Comparison of ENCODE assay signal across 9 cellular contexts in the genomic region with DNA sequence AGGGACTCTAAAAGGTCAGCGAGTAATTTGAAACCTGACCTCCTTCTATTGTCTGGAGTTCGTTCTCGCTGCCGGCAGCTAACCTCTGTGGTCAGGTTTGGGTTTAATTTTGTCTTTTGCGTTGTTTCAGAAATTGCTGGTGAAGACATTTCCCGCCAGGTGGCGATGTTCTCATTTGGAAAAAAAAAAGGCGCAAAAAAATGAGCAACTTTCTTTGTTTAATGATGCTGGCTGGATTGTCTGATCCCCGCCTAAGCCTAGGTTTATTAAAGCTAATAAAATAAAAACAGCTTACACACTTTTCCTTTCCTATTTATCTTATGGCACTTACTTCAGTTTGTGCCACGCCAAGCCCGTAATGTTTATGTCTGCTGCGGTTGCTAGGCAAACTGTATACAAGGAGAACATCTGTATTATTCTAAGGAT.
DNase-seq lines count a peak whose midpoint lies in the region; ATAC-seq lines count a peak whose summit lies in the region.
"Had no signal": no experiment of that assay in that cellular context is flagged by ENCODE, and none has a peak within 500 bp of the region (broad histone marks: within the 10 kb centered on the region; RNA-seq: fewer than 3 reads in every experiment).

No MANE protein-coding gene starts in this region.

- peak; percentile 9 for DNase-seq in AG08396 (ENCODE audit: low spot score)
- DNase-seq in GM04504 (ENCODE audit: low read depth) = peak; percentile 10
- DNase-seq in NCI-H2171 (lab: John Stamatoyannopoulos, UW) = peak; percentile 24
- DNase-seq in astrocyte of the hippocampus (ENCODE audit: low read depth, low spot score) = peak; percentile 67
- peak; percentile 51 for DNase-seq in kidney tubule cell (ENCODE audit: low spot score)
- DNase-seq in NCI-H2107 treated with DMSO at 0.1 percent for 48 hours (lab: John Stamatoyannopoulos, UW; ENCODE audit: unreplicated experiment) = no peak
- DNase-seq in COLO668 (lab: John Stamatoyannopoulos, UW; ENCODE audit: unreplicated experiment) = no peak

- ATAC-seq in HG02852 (IDR thresholded peaks at IDR 0.05; ENCODE audit: unreplicated experiment) = no peak
- ATAC-seq: left colon had no signal

Comparison
In these comparisons a context has a peak if more than half of its experiments do, and no peak if none do; other contexts are left out.
1. DNase-seq: peak in AG08396 (single experiment), GM04504 (single experiment), NCI-H2171 (single experiment), astrocyte of the hippocampus (single experiment) and kidney tubule cell (single experiment); none in NCI-H2107 treated with DMSO at 0.1 percent for 48 hours (single experiment) and COLO668 (single experiment).